8 cellular contexts compared by ENCODE assay signal in genomic region chr3:156606729-156607128, GRCh38. TPM values are rescaled to one million over a fixed set of nuclear protein-coding genes. Genes with fewer than 3 reads are reported as not detected.
DNase-seq lines count a peak whose midpoint lies in the region; ATAC-seq and TF ChIP-seq lines count a peak whose summit lies in the region.

No MANE protein-coding gene starts in this region.

- H3K27me3 ChIP-seq in hepatocyte, result no peaks in the 10 kb centered on the region

- peak; percentile 53 for ATAC-seq in GM21390 (IDR thresholded peaks at IDR 0.05; ENCODE audit: unreplicated experiment)

- no peak overlapping the region for H3K4me3 ChIP-seq in hepatocyte

- WGBS in hepatocyte (ENCODE audit: low lambda C conversion rate, missing lambda C conversion rate), result 63% methylated on average over 4 of the region's 4 CpGs

- H3K79me2 ChIP-seq in hepatocyte, result no peaks in the 10 kb centered on the region

- peak; percentile 31 to 40 for DNase-seq in AML-193 (lab: John Stamatoyannopoulos, UW)
- peak; percentile 40 for DNase-seq in M059J (ENCODE audit: low read depth)
- no peak for DNase-seq in hepatocyte (ENCODE audit: low spot score)
- DNase-seq in KG1 (lab: John Stamatoyannopoulos, UW), result no peak
- no peak for DNase-seq in NCI-H1930 (lab: John Stamatoyannopoulos, UW)
- DNase-seq in NCI-H226, result no peak
- no peak for DNase-seq in stimulated activated CD4-positive, alpha-beta T cell treated with anti-CD3 and anti-CD28 coated beads, Interleukin-4, amount 100 ng/mL, for 1 hour

- peaks cover 14% of the 10 kb centered on the region for H3K4me1 ChIP-seq in hepatocyte (ENCODE audit: insufficient read depth)

- H4K20me1 ChIP-seq in hepatocyte (ENCODE audit: insufficient read depth, poor library complexity, severe bottlenecking), result no peaks in the 10 kb centered on the region

- H3K9me3 ChIP-seq in hepatocyte (ENCODE audit: low read depth), result no peaks in the 10 kb centered on the region

- H3K36me3 ChIP-seq in hepatocyte (replicated peaks; ENCODE audit: insufficient read depth, low read depth), result no peaks in the 10 kb centered on the region

- peak overlapping the region; percentile 86 for H3K4me2 ChIP-seq in hepatocyte

- no peaks in the 10 kb centered on the region for H3K9me2 ChIP-seq in hepatocyte (replicated peaks; ENCODE audit: insufficient read depth)

- H3K27ac ChIP-seq in hepatocyte, result peak overlapping the region; percentile 87

- no peak for TF ChIP-seq CTCF in hepatocyte (IDR thresholded peaks at IDR 0.05; ENCODE audit: poor library complexity)

- H2AFZ ChIP-seq in hepatocyte, result peak overlapping the region; percentile 76

RNA-seq across cellular contexts. Expression of gene SSR3, which starts 51.8 kb away (rescaled TPM):
- 291 and 378 TPM in 2 replicates for total RNA-seq in M059J (2014; rRNA removed; shearing (Covaris generic))
- total RNA-seq in hepatocyte, result 176 and 189 TPM in 2 replicates
- 221 and 271 TPM in 2 replicates for polyA plus RNA-seq in hepatocyte

Comparison
In these comparisons a context has a peak if more than half of its experiments do, and no peak if none do; other contexts are left out.
1. DNase-seq: peak in AML-193 (2 of 2) and M059J (single experiment); none in hepatocyte (single experiment), KG1 (single experiment), NCI-H1930 (0 of 2), NCI-H226 (single experiment) and stimulated activated CD4-positive, alpha-beta T cell treated with anti-CD3 and anti-CD28 coated beads, Interleukin-4, amount 100 ng/mL, for 1 hour (single experiment).